ENCODE assay signal across 9 cellular contexts in genomic region chr6:96923871-96924493, GRCh38. TPM values are rescaled to one million over a fixed set of nuclear protein-coding genes. Genes with fewer than 3 reads are reported as not detected.
DNase-seq lines count a peak whose midpoint lies in the region; ATAC-seq and TF ChIP-seq lines count a peak whose summit lies in the region.
"Had no signal": no experiment of that assay in that cellular context is flagged by ENCODE, and none has a peak within 500 bp of the region (broad histone marks: within the 10 kb centered on the region; RNA-seq: fewer than 3 reads in every experiment).

No MANE protein-coding gene starts in this region.

- H3K9me3 Mint-ChIP-seq in activated naive CD4-positive, alpha-beta T cell treated with anti-CD3 and anti-CD28 coated beads, Interleukin-2, amount 50 U/mL, for 72 hours = no peaks in the 10 kb centered on the region

- no peaks in the 10 kb centered on the region for H3K9me3 ChIP-seq in HUES48 (ENCODE audit: control insufficient read depth, insufficient read depth, low read length)
- no peaks in the 10 kb centered on the region for H3K9me3 ChIP-seq in iPS-15b (ENCODE audit: control insufficient read depth, insufficient read depth, low read length)

- H3K4me3 ChIP-seq in HUES48 (ENCODE audit: low read depth, low read length) (peak overlapping the region; percentile 83), iPS-15b (ENCODE audit: low read depth, low read length) (peak overlapping the region; percentile 75)

- peak; percentile 31 for DNase-seq in NCI-H2171 treated with DMSO at 0.1 percent for 48 hours (lab: John Stamatoyannopoulos, UW)
- DNase-seq in NCI-H2171 (lab: John Stamatoyannopoulos, UW) = no peak
- DNase-seq in activated naive CD4-positive, alpha-beta T cell treated with anti-CD3 and anti-CD28 coated beads, Interleukin-2, amount 50 U/mL, for 72 hours (ENCODE audit: low spot score in 2 of 2) = no peak
- DNase-seq in stimulated activated CD8-positive, alpha-beta memory T cell treated with anti-CD3 and anti-CD28 coated beads, Interleukin-15, amount 100 ng/mL, for 4 hours (ENCODE audit: low read depth in 2 of 2) = peak; percentile 5 to 8
- no peak for DNase-seq in GM10266 (ENCODE audit: extremely low spot score)

- no peak for TF ChIP-seq CTCF in GM10266 (IDR thresholded peaks at IDR 0.05; ENCODE audit: control insufficient read depth, insufficient read depth, low read depth, missing control alignments)

- peaks cover 6% of the 10 kb centered on the region for H3K4me1 ChIP-seq in HUES48 (ENCODE audit: control insufficient read depth, insufficient read depth, low read length)
- peaks cover 3% of the 10 kb centered on the region for H3K4me1 ChIP-seq in iPS-15b (ENCODE audit: control insufficient read depth, insufficient read depth, low read length)

- H3K27me3 ChIP-seq in HUES48 (ENCODE audit: control insufficient read depth, insufficient read depth, low read length) (peaks cover 5% of the 10 kb centered on the region), iPS-15b (ENCODE audit: control insufficient read depth, insufficient read depth, low read length) (peaks cover 7% of the 10 kb centered on the region)

- H3K9ac ChIP-seq in HUES48 (ENCODE audit: low read depth, low read length) (peak overlapping the region; percentile 89), iPS-15b (ENCODE audit: low read depth, low read length) (peak overlapping the region; percentile 89)

- H3K36me3 ChIP-seq in HUES48 (ENCODE audit: control insufficient read depth, insufficient read depth, low read length) = no peaks in the 10 kb centered on the region
- no peaks in the 10 kb centered on the region for H3K36me3 ChIP-seq in iPS-15b (ENCODE audit: control insufficient read depth, insufficient read depth, low read length)

- ATAC-seq in GM21526 (IDR thresholded peaks at IDR 0.05; ENCODE audit: low FRiP score, unreplicated experiment) = peak; percentile 88
- peak; percentile 73 for ATAC-seq in activated naive CD4-positive, alpha-beta T cell treated with anti-CD3 and anti-CD28 coated beads, Interleukin-2, amount 50 U/mL, for 72 hours

- H3K27ac Mint-ChIP-seq in activated naive CD4-positive, alpha-beta T cell treated with anti-CD3 and anti-CD28 coated beads, Interleukin-2, amount 50 U/mL, for 72 hours = peak overlapping the region; percentile 81 to 88

- H3K27ac ChIP-seq in HUES48 (ENCODE audit: low read depth, low read length) = peak overlapping the region; percentile 86

- peaks cover 0 to 4% of the 10 kb centered on the region in 2 donors for H3K36me3 Mint-ChIP-seq in activated naive CD4-positive, alpha-beta T cell treated with anti-CD3 and anti-CD28 coated beads, Interleukin-2, amount 50 U/mL, for 72 hours

RNA-seq across cellular contexts. Expression of gene KLHL32, which starts 0.5 kb away (rescaled TPM):
- total RNA-seq in activated naive CD4-positive, alpha-beta T cell treated with anti-CD3 and anti-CD28 coated beads, Interleukin-2, amount 50 U/mL, for 72 hours = 1 to 10 TPM in 1 of 2 donors, under 1 TPM in 1; 0.75 to 2.9 TPM
- total RNA-seq: myocyte had no signal

RNA-seq across cellular contexts. Expression of gene NDUFAF4, which starts 26.3 kb away (rescaled TPM):
- 10 to 100 TPM; 42.1 to 60.7 TPM for total RNA-seq in activated naive CD4-positive, alpha-beta T cell treated with anti-CD3 and anti-CD28 coated beads, Interleukin-2, amount 50 U/mL, for 72 hours

Comparison
In these comparisons a context has a peak if more than half of its experiments do, and no peak if none do; other contexts are left out.
1. DNase-seq: peak in NCI-H2171 treated with DMSO at 0.1 percent for 48 hours (single experiment) and stimulated activated CD8-positive, alpha-beta memory T cell treated with anti-CD3 and anti-CD28 coated beads, Interleukin-15, amount 100 ng/mL, for 4 hours (2 of 2); none in NCI-H2171 (single experiment), activated naive CD4-positive, alpha-beta T cell treated with anti-CD3 and anti-CD28 coated beads, Interleukin-2, amount 50 U/mL, for 72 hours (0 of 2) and GM10266 (single experiment).